Comparison of ENCODE assay signal across 8 cellular contexts in the genomic region with DNA sequence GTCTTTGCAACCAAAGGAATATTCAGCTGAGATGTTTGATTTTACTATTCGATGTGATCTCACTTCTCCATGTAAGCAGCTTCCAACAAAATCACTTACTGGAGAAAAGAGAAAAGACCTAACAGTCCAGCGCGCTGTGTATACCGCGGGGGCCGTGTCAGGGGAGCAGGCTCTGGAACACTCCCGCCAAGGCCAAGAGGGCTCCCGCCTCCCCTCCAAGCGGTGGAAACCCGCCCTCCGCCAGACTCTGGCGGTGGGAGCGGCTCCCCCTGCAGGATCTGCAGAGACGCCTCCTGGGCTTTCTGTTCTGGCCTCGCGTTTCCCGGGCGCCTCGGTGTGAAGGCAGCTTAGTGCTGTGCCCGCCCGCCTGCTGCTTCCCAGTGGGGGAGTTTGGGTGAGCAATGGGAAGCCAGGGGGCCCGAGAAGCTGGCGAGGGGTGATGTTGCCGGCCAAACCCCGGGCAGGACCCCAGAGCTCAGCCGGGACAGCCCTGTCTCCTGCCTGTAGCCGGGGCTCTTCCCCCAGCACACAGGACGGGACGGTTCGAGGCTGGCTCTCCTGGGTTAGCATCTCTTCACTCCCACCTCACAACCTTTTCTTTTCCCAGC.
DNase-seq lines count a peak whose midpoint lies in the region; ATAC-seq lines count a peak whose summit lies in the region.

No MANE protein-coding gene starts in this region.

- DNase-seq in COLO668 (lab: John Stamatoyannopoulos, UW; ENCODE audit: unreplicated experiment) (peak; percentile 78), NCI-H82 (lab: John Stamatoyannopoulos, UW) (peak; percentile 94), medulla oblongata (ENCODE audit: extremely low spot score) (peak; percentile 84)
- DNase-seq in activated CD8-positive, alpha-beta memory T cell treated with anti-CD3 and anti-CD28 coated beads for 1 hour (ENCODE audit: extremely low read depth in 1 of 2, low read depth in 1 of 2), result peak; percentile 14 to 48
- DNase-seq in effector CD4-positive, alpha-beta T cell, result peak; percentile 50
- DNase-seq in stimulated activated CD4-positive, alpha-beta T cell treated with anti-CD3 and anti-CD28 coated beads, TNF-alpha, amount 100 ng/mL, for 4 hours (ENCODE audit: low read depth in 3 of 3), result peak; percentile 37 to 52 (median 49)

- ATAC-seq in HG02642 (IDR thresholded peaks at IDR 0.05; ENCODE audit: poor library complexity, unreplicated experiment) (peak; percentile 70), GM21825 (IDR thresholded peaks at IDR 0.05; ENCODE audit: unreplicated experiment) (no peak)

Comparison
In these comparisons a context has a peak if more than half of its experiments do, and no peak if none do; other contexts are left out.
1. DNase-seq: peak in every context shown above with its lines; median percentile 94 in NCI-H82; 84 in medulla oblongata; 78 in COLO668; 50 in effector CD4-positive, alpha-beta T cell; 49 in stimulated activated CD4-positive, alpha-beta T cell treated with anti-CD3 and anti-CD28 coated beads, TNF-alpha, amount 100 ng/mL, for 4 hours; 31 in activated CD8-positive, alpha-beta memory T cell treated with anti-CD3 and anti-CD28 coated beads for 1 hour.